In genomic region chr5:16934123-16934522, GRCh38 we compare ENCODE assay signal across 8 cellular contexts. TPM values are rescaled to one million over a fixed set of nuclear protein-coding genes. Genes with fewer than 3 reads are reported as not detected.
DNase-seq lines count a peak whose midpoint lies in the region; ATAC-seq and TF ChIP-seq lines count a peak whose summit lies in the region.

No MANE protein-coding gene starts in this region.

- intact Hi-C loops in left ventricle myocardium superior (cut with micrococcal nuclease) = no loop called here

- peaks cover 81% of the 10 kb centered on the region for H3K27me3 Mint-ChIP-seq in activated T-cell treated with anti-CD3 and anti-CD28 coated beads, Interleukin-2, amount 50 U/mL, for 72 hours (ENCODE audit: low read depth)

- H3K27ac ChIP-seq in AG04450 (ENCODE audit: low read depth, low read length) = no peak overlapping the region

- H3K36me3 Mint-ChIP-seq in activated T-cell treated with anti-CD3 and anti-CD28 coated beads, Interleukin-2, amount 50 U/mL, for 72 hours (ENCODE audit: insufficient read depth in 2 of 2) = peaks cover 0 to 2% of the 10 kb centered on the region in 2 donors

- peak; percentile 99 for TF ChIP-seq CTCF in AG04450 (IDR thresholded peaks at IDR 0.05; ENCODE audit: low read depth, low read length)
- peak; percentile 75 for TF ChIP-seq CTCF in GM12875 (IDR thresholded peaks at IDR 0.05; ENCODE audit: borderline replicate concordance, insufficient read depth, low read depth, low read length)

- H3K9me3 Mint-ChIP-seq in activated T-cell treated with anti-CD3 and anti-CD28 coated beads, Interleukin-2, amount 50 U/mL, for 72 hours = no peaks in the 10 kb centered on the region

- peaks cover 28% of the 10 kb centered on the region for H3K4me1 Mint-ChIP-seq in activated T-cell treated with anti-CD3 and anti-CD28 coated beads, Interleukin-2, amount 50 U/mL, for 72 hours (ENCODE audit: low read depth)

- ATAC-seq in HG02798 (IDR thresholded peaks at IDR 0.05; ENCODE audit: poor library complexity, unreplicated experiment) = peak; percentile 69
- ATAC-seq in activated T-cell treated with anti-CD3 and anti-CD28 coated beads, Interleukin-2, amount 50 U/mL, for 72 hours (replicated peaks in 1 of 2) = peak; percentile 36 to 57
- ATAC-seq in left ventricle myocardium superior = peak; percentile 62

- no peaks in the 10 kb centered on the region for H3K9me3 ChIP-seq in AG04450 (ENCODE audit: control insufficient read depth, insufficient read depth, low read length)

- H3K4me3 Mint-ChIP-seq in activated T-cell treated with anti-CD3 and anti-CD28 coated beads, Interleukin-2, amount 50 U/mL, for 72 hours = peak overlapping the region in 1 of 2 donors; percentile 30

- CTCF ChIA-PET in AG04450 (lab: Charles Lee) = interaction anchor here (0.6 to 4.9 kb wide), 13 partner anchors 13 to 255 kb away, joined by 3 to 93 read pairs (median 4); no protein-coding TSS in a partner anchor

- H3K27ac Mint-ChIP-seq in activated T-cell treated with anti-CD3 and anti-CD28 coated beads, Interleukin-2, amount 50 U/mL, for 72 hours = no peak overlapping the region

- H3K4me3 ChIP-seq in AG04450 (ENCODE audit: low read depth, low read length) (peak overlapping the region; percentile 85), GM12875 (ENCODE audit: low read depth, low read length) (no peak overlapping the region), skeletal muscle cell (ENCODE audit: low read depth, low read length) (peak overlapping the region; percentile 84)

- H3K27me3 ChIP-seq in AG04450 (ENCODE audit: control insufficient read depth, insufficient read depth, low read length) = no peaks in the 10 kb centered on the region

- DNase-seq in AG04450 (ENCODE audit: low read depth, low spot score) = peak; percentile 38
- DNase-seq in NCI-H1930 (lab: John Stamatoyannopoulos, UW) = peak; percentile 61 to 73
- DNase-seq in activated T-cell treated with anti-CD3 and anti-CD28 coated beads, Interleukin-2, amount 50 U/mL, for 72 hours = peak; percentile 65 to 68
- peak; percentile 56 for DNase-seq in left ventricle myocardium superior
- no peak for DNase-seq in skeletal muscle cell (ENCODE audit: low read depth)
- DNase-seq in putamen (ENCODE audit: low spot score) = no peak

- POLR2A ChIA-PET in AG04450 (lab: Yijun Ruan, JAX) = interaction anchor here (0.6 to 1.2 kb wide), 2 partner anchors 47 to 172 kb away, joined by 3 to 6 read pairs; no protein-coding TSS in a partner anchor

RNA-seq across cellular contexts. Expression of gene MYO10, which starts 2.0 kb away (rescaled TPM):
- 37.0 and 56.1 TPM in 2 replicates for polyA plus RNA-seq in AG04450 (2011; rRNA removed)
- polyA minus RNA-seq in AG04450 (2011; rRNA and poly(A)+ RNA removed) = 118 and 132 TPM in 2 replicates
- total RNA-seq in activated T-cell treated with anti-CD3 and anti-CD28 coated beads, Interleukin-2, amount 50 U/mL, for 72 hours = under 1 TPM; 0.43 to 0.97 TPM
- total RNA-seq in left ventricle myocardium superior = 4.9 TPM

Comparison
In these comparisons a context has a peak if more than half of its experiments do, and no peak if none do; other contexts are left out.
1. DNase-seq: peak in AG04450 (single experiment), NCI-H1930 (2 of 2), activated T-cell treated with anti-CD3 and anti-CD28 coated beads, Interleukin-2, amount 50 U/mL, for 72 hours (2 of 2) and left ventricle myocardium superior (single experiment); none in skeletal muscle cell (single experiment) and putamen (single experiment).
2. Peak in every context shown above with its lines, with median percentiles within 50 percentile points of each other: ATAC-seq.